Comparison of ENCODE assay signal across 1 cellular context in the genomic region with DNA sequence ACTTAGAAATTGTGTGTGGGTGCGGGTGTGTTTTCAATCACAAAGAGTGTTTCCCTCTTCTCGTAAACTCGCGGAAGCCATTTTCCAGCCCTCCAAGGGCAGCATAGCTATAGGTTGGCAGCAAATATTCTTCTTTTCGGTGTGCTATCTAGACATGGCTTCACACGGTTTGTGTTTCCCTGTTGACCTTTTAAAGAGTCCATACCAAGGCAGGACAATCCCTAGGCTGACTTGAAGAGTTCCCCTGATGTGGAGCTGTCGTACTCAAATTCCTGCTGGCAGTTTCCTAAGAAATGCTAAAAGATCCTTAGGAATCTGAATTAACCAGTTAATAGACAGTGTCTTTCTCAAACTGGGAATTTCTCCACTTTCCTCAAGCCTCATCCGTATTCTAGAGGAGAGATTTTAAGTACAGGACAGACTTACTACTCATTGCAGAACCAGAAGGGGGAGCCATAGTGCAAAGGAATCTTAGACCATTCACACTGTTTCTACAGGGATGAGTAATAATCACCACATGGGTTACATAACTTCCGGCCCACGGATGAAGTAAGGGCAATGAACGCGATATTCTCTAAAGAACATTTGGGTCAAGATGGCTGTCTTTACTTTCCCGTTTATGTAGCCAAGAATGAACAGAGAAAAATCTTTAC.
A peak's percentile ranks its signal among the peaks of the same experiment; 100 is the strongest.
TF ChIP-seq lines count a peak whose summit lies in the region.

No MANE protein-coding gene starts in this region.

TF ChIP-seq in SK-N-SH, 30 proteins besides CTCF, POLR2A, EP300 and RAD21 (continued from another document):
- TF ChIP-seq RFX5 (IDR thresholded peaks at IDR 0.05; ENCODE audit: low read length) (no peak), GABPA (IDR thresholded peaks at IDR 0.05; ENCODE audit: low read depth) (no peak), JUND (IDR thresholded peaks at IDR 0.05) (no peak; the same call in 1 of the 2 replicates), RXRA (IDR thresholded peaks at IDR 0.05; ENCODE audit: borderline replicate concordance, low read depth) (no peak), TCF12 (IDR thresholded peaks at IDR 0.05) (peak; percentile 16; the same call in 1 of the 2 replicates), EZH2phosphoT487 (IDR thresholded peaks at IDR 0.05; ENCODE audit: borderline replicate concordance, low read depth) (no peak), CHD2 (IDR thresholded peaks at IDR 0.05; ENCODE audit: low read length, partially characterized antibody) (peak; percentile 60), FOXJ3 (CRISPR knock-in tag; IDR thresholded peaks at IDR 0.05) (no peak), SIN3A (IDR thresholded peaks at IDR 0.05; ENCODE audit: borderline replicate concordance, low read depth, low read length) (no peak), TEAD4 (IDR thresholded peaks at IDR 0.05; ENCODE audit: borderline replicate concordance, insufficient read depth) (no peak), NRF1 (IDR thresholded peaks at IDR 0.05; ENCODE audit: low read depth, low read length) (no peak), FOXM1 (IDR thresholded peaks at IDR 0.05; ENCODE audit: low read depth) (no peak), TAF1 (IDR thresholded peaks at IDR 0.05; ENCODE audit: borderline replicate concordance, low read depth, low read length) (0 out of 2 replicates have a peak, but pooled peaks have one; percentile 17), FOSL2 (IDR thresholded peaks at IDR 0.05; ENCODE audit: borderline replicate concordance, low read depth) (peak; percentile 64; the same call in 1 of the 2 replicates)
- TF ChIP-seq, protein P1, sequence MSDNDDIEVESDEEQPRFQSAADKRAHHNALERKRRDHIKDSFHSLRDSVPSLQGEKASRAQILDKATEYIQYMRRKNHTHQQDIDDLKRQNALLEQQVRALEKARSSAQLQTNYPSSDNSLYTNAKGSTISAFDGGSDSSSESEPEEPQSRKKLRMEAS (IDR thresholded peaks at IDR 0.05; ENCODE audit: low read depth), result peak; percentile 47; the same call in 1 of the 2 replicates
- TF ChIP-seq, protein P2, sequence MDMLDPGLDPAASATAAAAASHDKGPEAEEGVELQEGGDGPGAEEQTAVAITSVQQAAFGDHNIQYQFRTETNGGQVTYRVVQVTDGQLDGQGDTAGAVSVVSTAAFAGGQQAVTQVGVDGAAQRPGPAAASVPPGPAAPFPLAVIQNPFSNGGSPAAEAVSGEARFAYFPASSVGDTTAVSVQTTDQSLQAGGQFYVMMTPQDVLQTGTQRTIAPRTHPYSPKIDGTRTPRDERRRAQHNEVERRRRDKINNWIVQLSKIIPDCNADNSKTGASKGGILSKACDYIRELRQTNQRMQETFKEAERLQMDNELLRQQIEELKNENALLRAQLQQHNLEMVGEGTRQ (IDR thresholded peaks at IDR 0.05; ENCODE audit: borderline replicate concordance, low read depth, low read length), result no peak
- TF ChIP-seq, protein P3, sequence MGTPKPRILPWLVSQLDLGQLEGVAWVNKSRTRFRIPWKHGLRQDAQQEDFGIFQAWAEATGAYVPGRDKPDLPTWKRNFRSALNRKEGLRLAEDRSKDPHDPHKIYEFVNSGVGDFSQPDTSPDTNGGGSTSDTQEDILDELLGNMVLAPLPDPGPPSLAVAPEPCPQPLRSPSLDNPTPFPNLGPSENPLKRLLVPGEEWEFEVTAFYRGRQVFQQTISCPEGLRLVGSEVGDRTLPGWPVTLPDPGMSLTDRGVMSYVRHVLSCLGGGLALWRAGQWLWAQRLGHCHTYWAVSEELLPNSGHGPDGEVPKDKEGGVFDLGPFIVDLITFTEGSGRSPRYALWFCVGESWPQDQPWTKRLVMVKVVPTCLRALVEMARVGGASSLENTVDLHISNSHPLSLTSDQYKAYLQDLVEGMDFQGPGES (IDR thresholded peaks at IDR 0.05; ENCODE audit: low read depth, low read length), result no peak
